34 cellular contexts compared by ENCODE assay signal in genomic region chr5:9174446-9174845, GRCh38.
DNase-seq lines count a peak whose midpoint lies in the region; ATAC-seq, FAIRE-seq and TF ChIP-seq lines count a peak whose summit lies in the region.
"Had no signal": no experiment of that assay in that cellular context is flagged by ENCODE, and none has a peak within 500 bp of the region (broad histone marks: within the 10 kb centered on the region; RNA-seq: fewer than 3 reads in every experiment).

No MANE protein-coding gene starts in this region.

- H3K4me1 ChIP-seq in ACC112 (ENCODE audit: control insufficient read depth, insufficient read depth, low read length, unreplicated experiment) (peaks cover 44% of the 10 kb centered on the region), keratinocyte (ENCODE audit: control insufficient read depth, extremely low read depth, insufficient read depth, low read length) (peaks cover 31% of the 10 kb centered on the region)
- H3K4me1 ChIP-seq: pancreas, testis had no signal

- FAIRE-seq in bronchial epithelial cell (lab: Jason Lieb, UNC) (peak; percentile 79), keratinocyte (lab: Jason Lieb, UNC) (peak; percentile 53)
- FAIRE-seq: frontal cortex, pancreas had no signal

- no peaks in the 10 kb centered on the region for H3K9me1 ChIP-seq in keratinocyte (ENCODE audit: control insufficient read depth, extremely low read depth, insufficient read depth, low read length)

- TF ChIP-seq CTCF in bronchial epithelial cell (IDR thresholded peaks at IDR 0.05; ENCODE audit: insufficient read depth, low read length, severe bottlenecking) (no peak), keratinocyte (optimal IDR thresholded peaks at IDR 0.05 in 1 of 3, IDR thresholded peaks at IDR 0.05 in 1 of 3, conservative IDR thresholded peaks at IDR 0.05 in 1 of 3; ENCODE audit: extremely low read depth in 1 of 3, insufficient read depth in 2 of 3, low read length in 3 of 3) (no peak)

- no peak for ATAC-seq in GM18519 (IDR thresholded peaks at IDR 0.05; ENCODE audit: low FRiP score, unreplicated experiment)
- ATAC-seq: activated CD4-positive, alpha-beta T cell treated with anti-CD3 and anti-CD28 coated beads for 36 hours; activated T-helper 17 cell treated with anti-CD3 and anti-CD28 coated beads, Interleukin-2, amount 50 U/mL, for 72 hours; mucosa of descending colon; pancreas; stimulated activated naive CD8-positive, alpha-beta T cell treated with anti-CD3 and anti-CD28 coated beads, Interleukin-15, Interleukin-2, amounts not matched to agents 100 U/mL and 50 U/mL, for 24 hours had no signal

- intact Hi-C loops in head of caudate nucleus (cut with DNase I) = no loop called here

- dilution Hi-C loops in keratinocyte (cut with MboI; ENCODE audit: extremely low pct_ligation_motif_present, low sequenced_read_pairs) = no loop called here

- H3K9ac ChIP-seq in keratinocyte (ENCODE audit: control insufficient read depth, extremely low read depth, insufficient read depth, low read length) = no peak overlapping the region

- peaks cover 4% of the 10 kb centered on the region; the same call in 1 of the 2 replicates for H3K36me3 ChIP-seq in ACC112 (ENCODE audit: insufficient read depth, low read length)
- H3K36me3 ChIP-seq in bronchial epithelial cell (ENCODE audit: control insufficient read depth, insufficient read depth, low read length) = no peaks in the 10 kb centered on the region
- no peaks in the 10 kb centered on the region for H3K36me3 ChIP-seq in keratinocyte (ENCODE audit: control insufficient read depth in 2 of 2, extremely low read depth in 1 of 2, insufficient read depth in 2 of 2, low read length in 2 of 2)
- H3K36me3 ChIP-seq: pancreas had no signal

- H3K4me2 ChIP-seq in keratinocyte (ENCODE audit: control insufficient read depth, extremely low read depth, insufficient read depth, low read depth, low read length) = no peak overlapping the region
- H3K4me2 ChIP-seq: hepatocyte, smooth muscle cell had no signal

- H3K4me3 ChIP-seq in ACC112 (ENCODE audit: low read depth, low read length) = peak overlapping the region; percentile 6; the same call in 1 of the 2 replicates
- no peak overlapping the region for H3K4me3 ChIP-seq in bronchial epithelial cell (ENCODE audit: low read depth, low read length)
- no peak overlapping the region for H3K4me3 ChIP-seq in keratinocyte (ENCODE audit: control insufficient read depth in 2 of 3, extremely low read depth in 1 of 3, insufficient read depth in 2 of 3, low read depth in 1 of 3, low read length in 3 of 3)
- H3K4me3 ChIP-seq: hepatocyte, lung, mucosa of descending colon, pancreas, SJSA1, smooth muscle cell, testis had no signal

- no peaks in the 10 kb centered on the region for H4K20me1 ChIP-seq in keratinocyte (ENCODE audit: control insufficient read depth, extremely low read depth, insufficient read depth, low read length)

- DNase-seq in LHCN-M2 (ENCODE audit: low read depth) = peak; percentile 40
- no peak for DNase-seq in bronchial epithelial cell (ENCODE audit: low read depth)
- no peak for DNase-seq in keratinocyte (ENCODE audit: low read depth, low spot score)
- no peak for DNase-seq in NCI-H2029 (lab: John Stamatoyannopoulos, UW)
- DNase-seq in anterior cingulate cortex (lab: John Stamatoyannopoulos, UW) = no peak
- DNase-seq in head of caudate nucleus = no peak
- DNase-seq: activated CD4-positive, alpha-beta T cell treated with anti-CD3 and anti-CD28 coated beads for 36 hours; activated naive CD4-positive, alpha-beta T cell treated with anti-CD3 and anti-CD28 coated beads, Interleukin-2, amount 50 U/mL, for 16 hours; AML-193; amniotic stem cell; CD4-positive, CD25-positive, alpha-beta regulatory T cell; cortex of kidney; effector memory CD4-positive, alpha-beta T cell; GOT3; KG1; mucosa of descending colon; NCI-H1417 treated with DMSO at 0.1 percent for 48 hours; NCI-H2107; NCI-H446; pancreas; RPMI8226; stimulated activated CD4-positive, alpha-beta T cell treated with anti-CD3 and anti-CD28 coated beads, Interleukin-1b, Interleukin-23, amount 100 ng/mL, for 48 hours; stimulated activated naive CD8-positive, alpha-beta T cell treated with anti-CD3 and anti-CD28 coated beads, Interleukin-15, Interleukin-2, amounts not matched to agents 100 U/mL and 50 U/mL, for 24 hours; T-helper 9 cell; testis had no signal

- H3K79me2 ChIP-seq in ACC112 (ENCODE audit: control insufficient read depth, insufficient read depth, low read length, unreplicated experiment) (no peaks in the 10 kb centered on the region), keratinocyte (ENCODE audit: control insufficient read depth, insufficient read depth, low read length) (no peaks in the 10 kb centered on the region)
- H3K79me2 ChIP-seq: hepatocyte had no signal

- H3K27me3 ChIP-seq in ACC112 (ENCODE audit: insufficient read depth, low read length) = no peaks in the 10 kb centered on the region
- H3K27me3 ChIP-seq in bronchial epithelial cell (ENCODE audit: control insufficient read depth, insufficient read depth, low read length) = no peaks in the 10 kb centered on the region
- no peaks in the 10 kb centered on the region for H3K27me3 ChIP-seq in keratinocyte (ENCODE audit: control insufficient read depth, extremely low read depth, insufficient read depth, low read length)
- H3K27me3 ChIP-seq: hepatocyte, pancreas, SJSA1, testis had no signal

- H3K27ac ChIP-seq in ACC112 (ENCODE audit: low read depth, low read length) (peak overlapping the region; percentile 92), keratinocyte (ENCODE audit: control insufficient read depth, insufficient read depth, low read length) (peak overlapping the region; percentile 36)
- H3K27ac ChIP-seq: hepatocyte, pancreas, SJSA1, testis, VCaP had no signal

- H2AFZ ChIP-seq in ACC112 (ENCODE audit: low read length, unreplicated experiment) = peak overlapping the region; percentile 51
- H2AFZ ChIP-seq in keratinocyte (ENCODE audit: control insufficient read depth, low read length) = peak overlapping the region; percentile 6
- H2AFZ ChIP-seq: hepatocyte had no signal

- peaks cover 11% of the 10 kb centered on the region for H3K9me3 ChIP-seq in keratinocyte (ENCODE audit: control insufficient read depth, low read depth, low read length)
- H3K9me3 ChIP-seq: mucosa of descending colon, pancreas, SJSA1, testis had no signal
